Comparison of ENCODE assay signal across 9 cellular contexts in genomic region chr12:116547955-116548471, GRCh38.
DNase-seq lines count a peak whose midpoint lies in the region; ATAC-seq lines count a peak whose summit lies in the region.
"Had no signal": no experiment of that assay in that cellular context is flagged by ENCODE, and none has a peak within 500 bp of the region (broad histone marks: within the 10 kb centered on the region; RNA-seq: fewer than 3 reads in every experiment).

No MANE protein-coding gene starts in this region.

- H3K36me3 Mint-ChIP-seq in effector memory CD8-positive, alpha-beta T cell (ENCODE audit: insufficient read depth), result no peaks in the 10 kb centered on the region

- no peak overlapping the region for H3K4me3 Mint-ChIP-seq in effector memory CD8-positive, alpha-beta T cell
- H3K4me3 Mint-ChIP-seq: activated naive CD8-positive, alpha-beta T cell had no signal

- H3K27ac Mint-ChIP-seq in effector memory CD8-positive, alpha-beta T cell, result no peak overlapping the region
- H3K27ac Mint-ChIP-seq: activated naive CD8-positive, alpha-beta T cell had no signal

- ATAC-seq in GM18499 (IDR thresholded peaks at IDR 0.05; ENCODE audit: insufficient read depth, unreplicated experiment), result peak; percentile 66
- peak; percentile 92 for ATAC-seq in HG02642 (IDR thresholded peaks at IDR 0.05; ENCODE audit: poor library complexity, unreplicated experiment)
- ATAC-seq in HG02571 (IDR thresholded peaks at IDR 0.05; ENCODE audit: unreplicated experiment), result no peak
- ATAC-seq in effector memory CD8-positive, alpha-beta T cell (replicated peaks), result no peak

- DNase-seq in NOMO-1 treated with dmso at 0.1 percent for 144 hours (lab: John Stamatoyannopoulos, UW; ENCODE audit: unreplicated experiment), result peak; percentile 89
- DNase-seq in kidney tubule cell (ENCODE audit: low spot score), result peak; percentile 96
- DNase-seq in effector memory CD8-positive, alpha-beta T cell, result no peak
- no peak for DNase-seq in HPDE6-E6E7 (ENCODE audit: extremely low spot score)
- no peak for DNase-seq in COLO668 (lab: John Stamatoyannopoulos, UW; ENCODE audit: unreplicated experiment)

- H3K4me1 Mint-ChIP-seq in effector memory CD8-positive, alpha-beta T cell (ENCODE audit: low read depth in 2 of 2), result no peaks in the 10 kb centered on the region

- H3K27me3 Mint-ChIP-seq in effector memory CD8-positive, alpha-beta T cell, result peaks cover 19 to 22% of the 10 kb centered on the region in 2 donors
- H3K27me3 Mint-ChIP-seq: activated naive CD8-positive, alpha-beta T cell had no signal

- H3K9me3 Mint-ChIP-seq in effector memory CD8-positive, alpha-beta T cell, result no peaks in the 10 kb centered on the region

Comparison
In these comparisons a context has a peak if more than half of its experiments do, and no peak if none do; other contexts are left out.
1. ATAC-seq: peak in GM18499 (single experiment) and HG02642 (single experiment); none in HG02571 (single experiment) and effector memory CD8-positive, alpha-beta T cell (single experiment).
2. DNase-seq: peak in NOMO-1 treated with dmso at 0.1 percent for 144 hours (single experiment) and kidney tubule cell (single experiment); none in effector memory CD8-positive, alpha-beta T cell (0 of 3), HPDE6-E6E7 (single experiment) and COLO668 (single experiment).